14 cellular contexts compared by ENCODE assay signal in genomic region chr3:105807701-105808100, GRCh38.
DNase-seq lines count a peak whose midpoint lies in the region; ATAC-seq and TF ChIP-seq lines count a peak whose summit lies in the region.
"Had no signal": no experiment of that assay in that cellular context is flagged by ENCODE, and none has a peak within 500 bp of the region (broad histone marks: within the 10 kb centered on the region; RNA-seq: fewer than 3 reads in every experiment).

No MANE protein-coding gene starts in this region.

- H3K27me3 ChIP-seq in left ventricle myocardium inferior (ENCODE audit: low read depth): no peaks in the 10 kb centered on the region
- H3K27me3 ChIP-seq in CD4-positive, alpha-beta memory T cell (ENCODE audit: insufficient read depth, low read length): no peaks in the 10 kb centered on the region

- H3K36me3 ChIP-seq in left ventricle myocardium inferior: no peaks in the 10 kb centered on the region
- no peaks in the 10 kb centered on the region for H3K36me3 ChIP-seq in CD4-positive, alpha-beta memory T cell (ENCODE audit: insufficient read depth, low read length)

- no peak for DNase-seq in activated T-cell treated with anti-CD3 and anti-CD28 coated beads, Interleukin-2, amount 50 U/mL, for 72 hours
- no peak for DNase-seq in activated T-cell treated with anti-CD3 and anti-CD28 coated beads, Interleukin-2, amount 50 U/mL, for 24 hours
- DNase-seq in left ventricle myocardium inferior (no peak), left cardiac atrium (no peak)
- no peak for DNase-seq in activated naive CD8-positive, alpha-beta T cell treated with anti-CD3 and anti-CD28 coated beads, Interleukin-2, amount 50 U/mL, for 24 hours
- DNase-seq in CD4-positive, alpha-beta memory T cell: no peak
- DNase-seq: Caco-2; CD8-positive, alpha-beta memory T cell; DND-41; GDM1; GOT3; H9 had no signal

- peak overlapping the region; percentile 60 for H3K27ac Mint-ChIP-seq in activated T-cell treated with anti-CD3 and anti-CD28 coated beads, Interleukin-2, amount 50 U/mL, for 72 hours
- no peak overlapping the region for H3K27ac Mint-ChIP-seq in activated T-cell treated with anti-CD3 and anti-CD28 coated beads, Interleukin-2, amount 50 U/mL, for 24 hours
- peak overlapping the region; percentile 51 for H3K27ac Mint-ChIP-seq in activated naive CD8-positive, alpha-beta T cell treated with anti-CD3 and anti-CD28 coated beads, Interleukin-2, amount 50 U/mL, for 24 hours
- no peak overlapping the region for H3K27ac Mint-ChIP-seq in CD4-positive, alpha-beta memory T cell
- H3K27ac Mint-ChIP-seq: CD14-positive monocyte, H9 had no signal

- peaks cover 0 to 2% of the 10 kb centered on the region in 2 donors for H3K9me3 Mint-ChIP-seq in activated T-cell treated with anti-CD3 and anti-CD28 coated beads, Interleukin-2, amount 50 U/mL, for 72 hours
- H3K9me3 Mint-ChIP-seq in activated T-cell treated with anti-CD3 and anti-CD28 coated beads, Interleukin-2, amount 50 U/mL, for 24 hours: peaks cover 4% of the 10 kb centered on the region
- H3K9me3 Mint-ChIP-seq in activated naive CD8-positive, alpha-beta T cell treated with anti-CD3 and anti-CD28 coated beads, Interleukin-2, amount 50 U/mL, for 24 hours: peaks cover 5% of the 10 kb centered on the region
- H3K9me3 Mint-ChIP-seq in CD4-positive, alpha-beta memory T cell: no peaks in the 10 kb centered on the region
- H3K9me3 Mint-ChIP-seq: CD14-positive monocyte; CD8-positive, alpha-beta memory T cell; H9 had no signal

- no peaks in the 10 kb centered on the region for H3K9me3 ChIP-seq in left ventricle myocardium inferior (replicated peaks)
- H3K9me3 ChIP-seq in CD4-positive, alpha-beta memory T cell (ENCODE audit: control insufficient read depth in 1 of 2, low read length in 2 of 2): no peaks in the 10 kb centered on the region
- H3K9me3 ChIP-seq: A549, Caco-2 had no signal

- TF ChIP-seq CTCF in left ventricle myocardium inferior (IDR thresholded peaks at IDR 0.05; ENCODE audit: borderline replicate concordance): no peak

- no peak overlapping the region for H3K4me3 ChIP-seq in left ventricle myocardium inferior
- no peak overlapping the region for H3K4me3 ChIP-seq in CD4-positive, alpha-beta memory T cell (ENCODE audit: low read length in 2 of 2)
- H3K4me3 ChIP-seq: A549 had no signal

- ATAC-seq in activated T-cell treated with anti-CD3 and anti-CD28 coated beads, Interleukin-2, amount 50 U/mL, for 72 hours (replicated peaks in 1 of 2): no peak
- no peak for ATAC-seq in left cardiac atrium
- ATAC-seq in activated naive CD8-positive, alpha-beta T cell treated with anti-CD3 and anti-CD28 coated beads, Interleukin-2, amount 50 U/mL, for 24 hours: no peak
- ATAC-seq: A549 had no signal

- peaks cover 11 to 27% of the 10 kb centered on the region in 2 donors for H3K36me3 Mint-ChIP-seq in activated T-cell treated with anti-CD3 and anti-CD28 coated beads, Interleukin-2, amount 50 U/mL, for 72 hours (ENCODE audit: insufficient read depth in 2 of 2)
- H3K36me3 Mint-ChIP-seq in activated T-cell treated with anti-CD3 and anti-CD28 coated beads, Interleukin-2, amount 50 U/mL, for 24 hours (ENCODE audit: low read depth): peaks cover 69% of the 10 kb centered on the region
- H3K36me3 Mint-ChIP-seq in activated naive CD8-positive, alpha-beta T cell treated with anti-CD3 and anti-CD28 coated beads, Interleukin-2, amount 50 U/mL, for 24 hours (ENCODE audit: low read depth): peaks cover 48% of the 10 kb centered on the region
- H3K36me3 Mint-ChIP-seq in CD4-positive, alpha-beta memory T cell: peaks cover 8 to 22% of the 10 kb centered on the region in 2 donors

- peaks cover 82% of the 10 kb centered on the region for H3K4me1 ChIP-seq in left ventricle myocardium inferior
- peaks cover 49% of the 10 kb centered on the region for H3K4me1 ChIP-seq in CD4-positive, alpha-beta memory T cell (ENCODE audit: insufficient read depth, low read length)

- CTCF ChIA-PET in CD4-positive, alpha-beta memory T cell (lab: Charles Lee; ENCODE audit: partially characterized antibody): interaction anchor here (1.6 kb wide), 1 partner anchor 43 kb away, joined by 3 read pairs; no protein-coding TSS in a partner anchor

- peaks cover 76% of the 10 kb centered on the region for H3K4me1 Mint-ChIP-seq in activated T-cell treated with anti-CD3 and anti-CD28 coated beads, Interleukin-2, amount 50 U/mL, for 72 hours (ENCODE audit: low read depth)
- peaks cover 77% of the 10 kb centered on the region for H3K4me1 Mint-ChIP-seq in activated T-cell treated with anti-CD3 and anti-CD28 coated beads, Interleukin-2, amount 50 U/mL, for 24 hours (ENCODE audit: low read depth)
- peaks cover 82% of the 10 kb centered on the region for H3K4me1 Mint-ChIP-seq in activated naive CD8-positive, alpha-beta T cell treated with anti-CD3 and anti-CD28 coated beads, Interleukin-2, amount 50 U/mL, for 24 hours
- H3K4me1 Mint-ChIP-seq in CD4-positive, alpha-beta memory T cell: peaks cover 42 to 72% (median 51%) of the 10 kb centered on the region in 4 donors

- POLR2A ChIA-PET in CD4-positive, alpha-beta memory T cell (lab: Charles Lee; ENCODE audit: partially characterized antibody): interaction anchor here (1.1 to 1.4 kb wide), 3 partner anchors 10 to 29 kb away, joined by 3 read pairs; no protein-coding TSS in a partner anchor

- H3K27me3 Mint-ChIP-seq in activated T-cell treated with anti-CD3 and anti-CD28 coated beads, Interleukin-2, amount 50 U/mL, for 72 hours (ENCODE audit: low read depth): no peaks in the 10 kb centered on the region
- H3K27me3 Mint-ChIP-seq in activated T-cell treated with anti-CD3 and anti-CD28 coated beads, Interleukin-2, amount 50 U/mL, for 24 hours: no peaks in the 10 kb centered on the region
- H3K27me3 Mint-ChIP-seq in activated naive CD8-positive, alpha-beta T cell treated with anti-CD3 and anti-CD28 coated beads, Interleukin-2, amount 50 U/mL, for 24 hours: no peaks in the 10 kb centered on the region
- no peaks in the 10 kb centered on the region for H3K27me3 Mint-ChIP-seq in CD4-positive, alpha-beta memory T cell
- H3K27me3 Mint-ChIP-seq: CD8-positive, alpha-beta memory T cell had no signal

- H3K27ac ChIP-seq in left ventricle myocardium inferior (replicated peaks): peak overlapping the region; percentile 28
- no peak overlapping the region for H3K27ac ChIP-seq in CD4-positive, alpha-beta memory T cell (ENCODE audit: low read depth, low read length)

- no peak overlapping the region for H3K4me3 Mint-ChIP-seq in activated T-cell treated with anti-CD3 and anti-CD28 coated beads, Interleukin-2, amount 50 U/mL, for 72 hours
- H3K4me3 Mint-ChIP-seq in activated T-cell treated with anti-CD3 and anti-CD28 coated beads, Interleukin-2, amount 50 U/mL, for 24 hours: no peak overlapping the region
- no peak overlapping the region for H3K4me3 Mint-ChIP-seq in activated naive CD8-positive, alpha-beta T cell treated with anti-CD3 and anti-CD28 coated beads, Interleukin-2, amount 50 U/mL, for 24 hours
- no peak overlapping the region for H3K4me3 Mint-ChIP-seq in CD4-positive, alpha-beta memory T cell
- H3K4me3 Mint-ChIP-seq: CD14-positive monocyte, H9 had no signal

- intact Hi-C loops in left ventricle myocardium inferior (cut with micrococcal nuclease) (no loop called here), left cardiac atrium (cut with DNase I) (no loop called here)
- intact Hi-C loops in CD4-positive, alpha-beta memory T cell (cut with micrococcal nuclease): loop anchor here (2.0 to 5.0 kb wide), 3 partner anchors 15 to 121 kb away; no protein-coding TSS in a partner anchor

Comparison
In these comparisons a context has a peak if more than half of its experiments do, and no peak if none do; other contexts are left out.
1. H3K27ac Mint-ChIP-seq: peak in activated T-cell treated with anti-CD3 and anti-CD28 coated beads, Interleukin-2, amount 50 U/mL, for 72 hours (single experiment) and activated naive CD8-positive, alpha-beta T cell treated with anti-CD3 and anti-CD28 coated beads, Interleukin-2, amount 50 U/mL, for 24 hours (single experiment); none in activated T-cell treated with anti-CD3 and anti-CD28 coated beads, Interleukin-2, amount 50 U/mL, for 24 hours (single experiment) and CD4-positive, alpha-beta memory T cell (0 of 7).